ENCODE assay signal across 18 cellular contexts in the genomic region with DNA sequence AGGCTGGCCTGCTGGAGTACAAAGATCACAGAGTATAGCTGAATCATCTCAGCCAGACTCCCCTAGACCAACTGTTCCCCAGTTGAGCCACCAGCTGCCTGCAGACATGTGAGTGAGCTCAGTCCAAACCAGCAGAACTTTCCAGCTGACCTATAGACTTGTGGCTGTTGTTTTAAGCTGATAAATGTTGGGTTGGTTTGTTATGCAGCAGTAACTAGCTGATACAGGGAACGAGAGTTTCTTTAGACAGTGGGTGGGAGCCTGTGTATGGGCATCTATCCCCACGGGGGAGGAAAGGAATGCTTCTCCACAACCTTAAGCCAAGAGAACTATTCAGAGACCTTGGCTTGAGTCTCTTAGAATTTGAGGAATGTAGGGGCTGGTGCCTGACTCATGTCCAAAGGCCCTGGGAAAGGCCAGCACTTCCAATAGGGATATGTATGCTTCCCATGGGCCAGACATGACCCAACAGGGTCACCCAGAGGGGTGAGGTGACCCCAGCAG. TPM values are rescaled to one million over a fixed set of nuclear protein-coding genes. Genes with fewer than 3 reads are reported as not detected.
A peak's percentile ranks its signal among the peaks of the same experiment; 100 is the strongest.
DNase-seq lines count a peak whose midpoint lies in the region; ATAC-seq and TF ChIP-seq lines count a peak whose summit lies in the region.
"Had no signal": no experiment of that assay in that cellular context is flagged by ENCODE, and none has a peak within 500 bp of the region (broad histone marks: within the 10 kb centered on the region; RNA-seq: fewer than 3 reads in every experiment).

No MANE protein-coding gene starts in this region.

- POLR2A ChIA-PET in AG04449 (lab: Yijun Ruan, JAX): no interaction called here
- POLR2A ChIA-PET in HEK293T (lab: Yijun Ruan, JAX): no interaction called here
- POLR2A ChIA-PET in activated CD8-positive, alpha-beta T cell treated with anti-CD3 and anti-CD28 coated beads, Interleukin-2, amount 10 ng/mL, durations not matched to agents 7 days and 5 days (lab: Charles Lee): no interaction called here

- 9% methylated on average over 2 of the region's 2 CpGs for WGBS in mesenchymal stem cell

- no peak overlapping the region for H3K4me3 ChIP-seq in AG04449 (ENCODE audit: low read depth, low read length)
- H3K4me3 ChIP-seq in mesenchymal stem cell (ENCODE audit: insufficient read depth in 1 of 2, low read depth in 1 of 2, low read length in 2 of 2): no peak overlapping the region
- no peak overlapping the region for H3K4me3 ChIP-seq in lower lobe of right lung

- no peak overlapping the region for H3K9ac ChIP-seq in mesenchymal stem cell (ENCODE audit: low read length)

- no peak for ATAC-seq in activated CD8-positive, alpha-beta T cell treated with anti-CD3 and anti-CD28 coated beads, Interleukin-2, amount 10 ng/mL, durations not matched to agents 7 days and 5 days
- no peak for ATAC-seq in lower lobe of right lung
- ATAC-seq: HCT116 had no signal

- no peak overlapping the region for H2AFZ ChIP-seq in mesenchymal stem cell (ENCODE audit: low read depth, low read length)

- H2BK12ac ChIP-seq in mesenchymal stem cell (ENCODE audit: low read length in 2 of 2): peak overlapping the region; percentile 91 to 100

- no peak overlapping the region for H3K14ac ChIP-seq in mesenchymal stem cell (ENCODE audit: low read length in 2 of 2)

- H3K27ac ChIP-seq in mesenchymal stem cell (ENCODE audit: low read length, poor library complexity, severe bottlenecking) (no peak overlapping the region), lower lobe of right lung (no peak overlapping the region)

- H3K4ac ChIP-seq in mesenchymal stem cell (ENCODE audit: low read depth in 1 of 2, low read length in 2 of 2): peak overlapping the region; percentile 94 to 99

- no peak overlapping the region for H4K8ac ChIP-seq in mesenchymal stem cell (ENCODE audit: low read length)

- H3K9me3 Mint-ChIP-seq in chondrocyte (ENCODE audit: low read depth): peaks cover 18% of the 10 kb centered on the region
- H3K9me3 Mint-ChIP-seq in activated CD8-positive, alpha-beta T cell treated with anti-CD3 and anti-CD28 coated beads, Interleukin-2, amount 10 ng/mL, durations not matched to agents 7 days and 5 days (ENCODE audit: insufficient read depth): no peaks in the 10 kb centered on the region
- H3K9me3 Mint-ChIP-seq: activated naive CD8-positive, alpha-beta T cell treated with anti-CD3 and anti-CD28 coated beads, Interleukin-2, amount 10 ng/mL, durations not matched to agents 7 days and 5 days had no signal

- no peaks in the 10 kb centered on the region for H3K79me1 ChIP-seq in mesenchymal stem cell (replicated peaks; ENCODE audit: low read length, poor library complexity, severe bottlenecking)

- H3K4me1 ChIP-seq in mesenchymal stem cell (ENCODE audit: control insufficient read depth, insufficient read depth, low read depth, low read length) (peaks cover 14% of the 10 kb centered on the region), lower lobe of right lung (peaks cover 36% of the 10 kb centered on the region)

- H2BK120ac ChIP-seq in mesenchymal stem cell (ENCODE audit: low read depth, low read length): peak overlapping the region; percentile 100

- H3K27me3 ChIP-seq in mesenchymal stem cell (ENCODE audit: control insufficient read depth in 1 of 2, insufficient read depth in 1 of 2, low read length in 2 of 2) (no peaks in the 10 kb centered on the region), lower lobe of right lung (ENCODE audit: low read depth) (no peaks in the 10 kb centered on the region)

- peak overlapping the region; percentile 81 for H3K27ac Mint-ChIP-seq in chondrocyte (ENCODE audit: unreplicated experiment)
- no peak overlapping the region for H3K27ac Mint-ChIP-seq in activated CD8-positive, alpha-beta T cell treated with anti-CD3 and anti-CD28 coated beads, Interleukin-2, amount 10 ng/mL, durations not matched to agents 7 days and 5 days
- H3K27ac Mint-ChIP-seq: activated naive CD8-positive, alpha-beta T cell treated with anti-CD3 and anti-CD28 coated beads, Interleukin-2, amount 10 ng/mL, durations not matched to agents 7 days and 5 days had no signal

- H3K36me3 ChIP-seq in mesenchymal stem cell (ENCODE audit: control insufficient read depth in 1 of 2, insufficient read depth in 2 of 2, low read depth in 1 of 2, low read length in 2 of 2) (no peaks in the 10 kb centered on the region), lower lobe of right lung (no peaks in the 10 kb centered on the region)

- no peak overlapping the region for H2BK5ac ChIP-seq in mesenchymal stem cell (ENCODE audit: low read depth, low read length, poor library complexity, severe bottlenecking)

- CTCF ChIA-PET in AG04449 (lab: Yijun Ruan, JAX): no interaction called here
- CTCF ChIA-PET in HEK293T (lab: Yijun Ruan, JAX): interaction anchor here (1.1 kb wide), 1 partner anchor 70 kb away, joined by 3 read pairs; no protein-coding TSS in a partner anchor
- CTCF ChIA-PET in activated CD8-positive, alpha-beta T cell treated with anti-CD3 and anti-CD28 coated beads, Interleukin-2, amount 10 ng/mL, durations not matched to agents 7 days and 5 days (lab: Charles Lee): interaction anchor here (0.7 kb wide), 1 partner anchor 10 kb away, joined by 3 read pairs; no protein-coding TSS in a partner anchor

- H3K4me1 Mint-ChIP-seq in chondrocyte (ENCODE audit: low read depth): peaks cover 63% of the 10 kb centered on the region
- peaks cover 10% of the 10 kb centered on the region for H3K4me1 Mint-ChIP-seq in activated CD8-positive, alpha-beta T cell treated with anti-CD3 and anti-CD28 coated beads, Interleukin-2, amount 10 ng/mL, durations not matched to agents 7 days and 5 days (ENCODE audit: low read depth)

- no peak overlapping the region for H2AK5ac ChIP-seq in mesenchymal stem cell (ENCODE audit: low read length, severe bottlenecking)

- H2BK15ac ChIP-seq in mesenchymal stem cell (ENCODE audit: low read depth, poor library complexity, severe bottlenecking): peak overlapping the region; percentile 3

- H4K91ac ChIP-seq in mesenchymal stem cell (ENCODE audit: low read length): peak overlapping the region; percentile 99

- no peak overlapping the region for H3K4me2 ChIP-seq in mesenchymal stem cell (ENCODE audit: low read length, poor library complexity, severe bottlenecking)

- intact Hi-C loops in lower lobe of right lung (cut with DNase I): no loop called here

- H3K18ac ChIP-seq in mesenchymal stem cell (ENCODE audit: low read depth in 1 of 2, low read length in 2 of 2): peak overlapping the region; percentile 77 to 79

- peaks cover 15% of the 10 kb centered on the region for H3K36me3 Mint-ChIP-seq in chondrocyte (ENCODE audit: low read depth)
- no peaks in the 10 kb centered on the region for H3K36me3 Mint-ChIP-seq in activated CD8-positive, alpha-beta T cell treated with anti-CD3 and anti-CD28 coated beads, Interleukin-2, amount 10 ng/mL, durations not matched to agents 7 days and 5 days (ENCODE audit: low read depth)
- H3K36me3 Mint-ChIP-seq: activated naive CD8-positive, alpha-beta T cell treated with anti-CD3 and anti-CD28 coated beads, Interleukin-2, amount 10 ng/mL, durations not matched to agents 7 days and 5 days had no signal

- no peak for TF ChIP-seq CTCF in AG04449 (IDR thresholded peaks at IDR 0.05; ENCODE audit: insufficient read depth, low read length, missing control alignments)
- no peak for TF ChIP-seq CTCF in chondrocyte (IDR thresholded peaks at IDR 0.05)
- TF ChIP-seq CTCF in lower lobe of right lung (IDR thresholded peaks at IDR 0.05): no peak

- peaks cover 9% of the 10 kb centered on the region for H3K9me3 ChIP-seq in mesenchymal stem cell (ENCODE audit: control insufficient read depth, low read length)
- peaks cover 5% of the 10 kb centered on the region for H3K9me3 ChIP-seq in lower lobe of right lung

- DNase-seq in AG04449 (ENCODE audit: low read depth, low spot score) (peak; percentile 90), LHCN-M2 (ENCODE audit: low read depth) (peak; percentile 57), chondrocyte (ENCODE audit: low spot score) (no peak), mesenchymal stem cell (peak; percentile 78), HEK293T (ENCODE audit: extremely low spot score) (no peak), lower lobe of right lung (no peak)
- DNase-seq in activated CD8-positive, alpha-beta T cell treated with anti-CD3 and anti-CD28 coated beads, Interleukin-2, amount 10 ng/mL, durations not matched to agents 7 days and 5 days: no peak
- DNase-seq in NK-92 treated with Interleukin-12 subunit alpha and Interleukin-12 subunit beta, amount 100 ng/mL, for 24 hours (lab: John Stamatoyannopoulos, UW): no peak
- DNase-seq: activated naive CD8-positive, alpha-beta T cell treated with anti-CD3 and anti-CD28 coated beads, Interleukin-2, amount 10 ng/mL, durations not matched to agents 7 days and 5 days; AML-193; DMS79; NCI-H1417 treated with DMSO at 0.1 percent for 48 hours; NCI-H524; SHP77 treated with DMSO at 0.1 percent for 48 hours had no signal

- no peaks in the 10 kb centered on the region for H3K27me3 Mint-ChIP-seq in chondrocyte (ENCODE audit: low read depth)
- peaks cover 4% of the 10 kb centered on the region for H3K27me3 Mint-ChIP-seq in activated CD8-positive, alpha-beta T cell treated with anti-CD3 and anti-CD28 coated beads, Interleukin-2, amount 10 ng/mL, durations not matched to agents 7 days and 5 days (ENCODE audit: low read depth)

- no peak overlapping the region for H3K4me3 Mint-ChIP-seq in chondrocyte (ENCODE audit: unreplicated experiment)
- H3K4me3 Mint-ChIP-seq in activated CD8-positive, alpha-beta T cell treated with anti-CD3 and anti-CD28 coated beads, Interleukin-2, amount 10 ng/mL, durations not matched to agents 7 days and 5 days: no peak overlapping the region
- H3K4me3 Mint-ChIP-seq: activated naive CD8-positive, alpha-beta T cell treated with anti-CD3 and anti-CD28 coated beads, Interleukin-2, amount 10 ng/mL, durations not matched to agents 7 days and 5 days had no signal

- H3K23ac ChIP-seq in mesenchymal stem cell (ENCODE audit: low read length in 2 of 2): no peak overlapping the region

TF ChIP-seq in HEK293T, 16 proteins besides CTCF, POLR2A, EP300 and RAD21 (continues in another document):
- TF ChIP-seq SUZ12 (IDR thresholded peaks at IDR 0.05) (no peak), ELF4 (IDR thresholded peaks at IDR 0.05) (no peak), HDGF (IDR thresholded peaks at IDR 0.05; ENCODE audit: borderline replicate concordance) (no peak), BHLHE40 (IDR thresholded peaks at IDR 0.05; ENCODE audit: borderline replicate concordance) (no peak), FOXA1 (IDR thresholded peaks at IDR 0.05) (no peak)

RNA-seq across cellular contexts. Expression of a gene that starts 30.1 kb away (rescaled TPM):
- not detected in 2 replicates for total RNA-seq in LHCN-M2 (2014; rRNA removed)
- polyA plus RNA-seq in LHCN-M2 (2012): not detected
- total RNA-seq in chondrocyte: not detected in 3 replicates
- 2.3 TPM for polyA plus RNA-seq in mesenchymal stem cell (2013, experiment 1 of 2)
- polyA plus RNA-seq in mesenchymal stem cell (2013, experiment 2 of 2): 2.2 TPM
- not detected for total RNA-seq in activated CD8-positive, alpha-beta T cell treated with anti-CD3 and anti-CD28 coated beads, Interleukin-2, amount 10 ng/mL, durations not matched to agents 7 days and 5 days
- 0.68 TPM for total RNA-seq in lower lobe of right lung
- total RNA-seq: activated naive CD8-positive, alpha-beta T cell treated with anti-CD3 and anti-CD28 coated beads, Interleukin-2, amount 10 ng/mL, durations not matched to agents 7 days and 5 days; dermis microvascular lymphatic vessel endothelial cell; temporal lobe had no signal
- polyA plus RNA-seq: neural cell had no signal

RNA-seq across cellular contexts. Expression of a gene that starts 50.3 kb away (rescaled TPM):
- total RNA-seq in LHCN-M2 (2014; rRNA removed) (not detected in 2 replicates), chondrocyte (4.1 to 9.3 TPM (median 9.2 TPM) in 3 replicates), lower lobe of right lung (64.0 TPM)
- polyA plus RNA-seq in LHCN-M2 (2012): 0.35 TPM
- polyA plus RNA-seq in mesenchymal stem cell (2013, experiment 1 of 2): 54.8 TPM
- polyA plus RNA-seq in mesenchymal stem cell (2013, experiment 2 of 2): 53.6 TPM
- not detected for total RNA-seq in activated CD8-positive, alpha-beta T cell treated with anti-CD3 and anti-CD28 coated beads, Interleukin-2, amount 10 ng/mL, durations not matched to agents 7 days and 5 days

Comparison
In these comparisons a context has a peak if more than half of its experiments do, and no peak if none do; other contexts are left out.
1. DNase-seq: peak in AG04449 (single experiment), LHCN-M2 (single experiment) and mesenchymal stem cell (single experiment); none in chondrocyte (single experiment), HEK293T (single experiment), activated CD8-positive, alpha-beta T cell treated with anti-CD3 and anti-CD28 coated beads, Interleukin-2, amount 10 ng/mL, durations not matched to agents 7 days and 5 days (single experiment), lower lobe of right lung (single experiment) and NK-92 treated with Interleukin-12 subunit alpha and Interleukin-12 subunit beta, amount 100 ng/mL, for 24 hours (single experiment).